ENCODE assay signal across 9 cellular contexts in genomic region chr12:57241556-57242310, GRCh38. TPM values are rescaled to one million over a fixed set of nuclear protein-coding genes. Genes with fewer than 3 reads are reported as not detected.
DNase-seq lines count a peak whose midpoint lies in the region; ATAC-seq and TF ChIP-seq lines count a peak whose summit lies in the region.
"Had no signal": no experiment of that assay in that cellular context is flagged by ENCODE, and none has a peak within 500 bp of the region (broad histone marks: within the 10 kb centered on the region; RNA-seq: fewer than 3 reads in every experiment).

No MANE protein-coding gene starts in this region.

- H3K4me1 ChIP-seq in endocrine pancreas (ENCODE audit: control insufficient read depth, insufficient read depth, low read length) (no peaks in the 10 kb centered on the region), spleen (peaks cover 58 to 75% (median 72%) of the 10 kb centered on the region in 6 donors)

- intact Hi-C loops in activated CD4-positive, alpha-beta T cell treated with anti-CD3 and anti-CD28 coated beads, Interleukin-2, amount 10 ng/mL, durations not matched to agents 24 days and 14 days (cut with micrococcal nuclease) = loop anchor here (10.0 kb wide), 1 partner anchor 607 kb away; the partner anchor contains the start of gene BAZ2A
- intact Hi-C loops in spleen (cut with DNase I; ENCODE audit: low total_unique reads) = no loop called here

- H3K27ac ChIP-seq in spleen = no peak overlapping the region

- no peaks in the 10 kb centered on the region for H3K9me3 Mint-ChIP-seq in activated CD4-positive, alpha-beta T cell treated with anti-CD3 and anti-CD28 coated beads, Interleukin-2, amount 10 ng/mL, durations not matched to agents 24 days and 14 days

- H3K4me3 ChIP-seq in endocrine pancreas (ENCODE audit: control insufficient read depth, insufficient read depth, low read length) (no peak overlapping the region), spleen (peak overlapping the region in 2 of 8 donors; percentile 3 to 77)

- no peaks in the 10 kb centered on the region for H3K9me3 ChIP-seq in endocrine pancreas (ENCODE audit: control insufficient read depth, low read length)
- H3K9me3 ChIP-seq in spleen = no peaks in the 10 kb centered on the region

- H3K36me3 Mint-ChIP-seq in activated CD4-positive, alpha-beta T cell treated with anti-CD3 and anti-CD28 coated beads, Interleukin-2, amount 10 ng/mL, durations not matched to agents 24 days and 14 days (ENCODE audit: low read depth) = peaks cover 6% of the 10 kb centered on the region

- no peak for TF ChIP-seq POLR2A in spleen (IDR thresholded peaks at IDR 0.05)

- H3K27me3 Mint-ChIP-seq in activated CD4-positive, alpha-beta T cell treated with anti-CD3 and anti-CD28 coated beads, Interleukin-2, amount 10 ng/mL, durations not matched to agents 24 days and 14 days = peaks cover 37% of the 10 kb centered on the region

- H3K9ac ChIP-seq in endocrine pancreas (ENCODE audit: control insufficient read depth, insufficient read depth, low read length) = peak overlapping the region; percentile 49

- ATAC-seq in HG03469 (IDR thresholded peaks at IDR 0.05; ENCODE audit: unreplicated experiment) (no peak), HG02642 (IDR thresholded peaks at IDR 0.05; ENCODE audit: poor library complexity, unreplicated experiment) (no peak)

- no peaks in the 10 kb centered on the region for H3K36me3 ChIP-seq in endocrine pancreas (ENCODE audit: control insufficient read depth, insufficient read depth, low read length)
- H3K36me3 ChIP-seq in spleen = peaks cover 0 to 4% (median 0%) of the 10 kb centered on the region in 6 donors

- H3K4me1 Mint-ChIP-seq in activated CD4-positive, alpha-beta T cell treated with anti-CD3 and anti-CD28 coated beads, Interleukin-2, amount 10 ng/mL, durations not matched to agents 24 days and 14 days = peaks cover 51% of the 10 kb centered on the region

- H3K27me3 ChIP-seq in endocrine pancreas (ENCODE audit: control insufficient read depth, insufficient read depth, low read length) = no peaks in the 10 kb centered on the region
- peaks cover 0 to 89% (median 75%) of the 10 kb centered on the region in 7 donors for H3K27me3 ChIP-seq in spleen (replicated peaks in 1 of 7)

- H3K4me3 Mint-ChIP-seq in activated CD4-positive, alpha-beta T cell treated with anti-CD3 and anti-CD28 coated beads, Interleukin-2, amount 10 ng/mL, durations not matched to agents 24 days and 14 days = peak overlapping the region; percentile 37

- DNase-seq in activated CD4-positive, alpha-beta T cell treated with anti-CD3 and anti-CD28 coated beads, Interleukin-2, amount 10 ng/mL, durations not matched to agents 24 days and 14 days = no peak
- no peak for DNase-seq in activated CD4-positive, alpha-beta T cell treated with anti-CD3 and anti-CD28 coated beads, Interleukin-2, amount 50 U/mL, for 48 hours
- DNase-seq in NCI-H82 treated with DMSO at 0.1 percent for 48 hours (lab: John Stamatoyannopoulos, UW; ENCODE audit: unreplicated experiment) = peak; percentile 84
- DNase-seq in spleen = peak; percentile 76
- DNase-seq in mesenteric fat pad (ENCODE audit: low spot score) = no peak
- DNase-seq: DND-41 had no signal

- WGBS in spleen, 5 donors = 7 to 10% (median 7%) methylated on average over 30 to 37 of the region's 37 CpGs

- no peak for TF ChIP-seq CTCF in spleen (IDR thresholded peaks at IDR 0.05 in 8 of 11, conservative IDR thresholded peaks at IDR 0.05 in 3 of 11)

- peak overlapping the region; percentile 48 for H3K27ac Mint-ChIP-seq in activated CD4-positive, alpha-beta T cell treated with anti-CD3 and anti-CD28 coated beads, Interleukin-2, amount 10 ng/mL, durations not matched to agents 24 days and 14 days

RNA-seq across cellular contexts. Expression of gene STAC3, which starts 9.3 kb away (rescaled TPM):
- total RNA-seq in activated CD4-positive, alpha-beta T cell treated with anti-CD3 and anti-CD28 coated beads, Interleukin-2, amount 10 ng/mL, durations not matched to agents 24 days and 14 days = 4.9 and 5.5 TPM in 2 replicates
- total RNA-seq in spleen (1 to 10 TPM; 3.4 to 9.8 (median 5.6) TPM), mesenteric fat pad (3.9 TPM)
- 10 to 100 TPM; 10.1 to 16.4 (median 10.4) TPM for polyA plus RNA-seq in spleen

RNA-seq across cellular contexts. Expression of gene SHMT2, which starts 12.2 kb away (rescaled TPM):
- total RNA-seq in activated CD4-positive, alpha-beta T cell treated with anti-CD3 and anti-CD28 coated beads, Interleukin-2, amount 10 ng/mL, durations not matched to agents 24 days and 14 days = 297 and 310 TPM in 2 replicates
- total RNA-seq in spleen (10 to 100 TPM; 52.2 to 86.6 (median 63.8) TPM), mesenteric fat pad (62.3 TPM)
- 10 to 100 TPM; 47.3 to 72.7 (median 57.8) TPM for polyA plus RNA-seq in spleen

RNA-seq across cellular contexts. Expression of gene NXPH4, which starts 25.1 kb away (rescaled TPM):
- 0.47 and 0.73 TPM in 2 replicates for total RNA-seq in activated CD4-positive, alpha-beta T cell treated with anti-CD3 and anti-CD28 coated beads, Interleukin-2, amount 10 ng/mL, durations not matched to agents 24 days and 14 days
- total RNA-seq in spleen (under 1 TPM in 3 of 7 donors, not detected in 4; 0.28 to 0.60 (median 0.54) TPM), mesenteric fat pad (1.4 TPM)
- under 1 TPM; 0.11 to 0.19 (median 0.15) TPM for polyA plus RNA-seq in spleen

Comparison
In these comparisons a context has a peak if more than half of its experiments do, and no peak if none do; other contexts are left out.
1. DNase-seq: peak in NCI-H82 treated with DMSO at 0.1 percent for 48 hours (single experiment) and spleen (single experiment); none in activated CD4-positive, alpha-beta T cell treated with anti-CD3 and anti-CD28 coated beads, Interleukin-2, amount 10 ng/mL, durations not matched to agents 24 days and 14 days (single experiment), activated CD4-positive, alpha-beta T cell treated with anti-CD3 and anti-CD28 coated beads, Interleukin-2, amount 50 U/mL, for 48 hours (0 of 2) and mesenteric fat pad (single experiment).